8 cellular contexts compared by ENCODE assay signal in genomic region chr18:13375302-13376255, GRCh38.
DNase-seq lines count a peak whose midpoint lies in the region; ATAC-seq and TF ChIP-seq lines count a peak whose summit lies in the region.

No MANE protein-coding gene starts in this region.

- no peak overlapping the region for H3K4me3 ChIP-seq in SJSA1

- H3K9me3 ChIP-seq in SJSA1 (replicated peaks): no peaks in the 10 kb centered on the region

- intact Hi-C loops in left ventricle myocardium superior (cut with micrococcal nuclease): no loop called here

- peaks cover 30% of the 10 kb centered on the region for H3K4me1 ChIP-seq in SJSA1 (replicated peaks)

- H3K4me3 Mint-ChIP-seq in activated naive CD8-positive, alpha-beta T cell treated with anti-CD3 and anti-CD28 coated beads for 36 hours: peak overlapping the region; percentile 59
- no peak overlapping the region for H3K4me3 Mint-ChIP-seq in glutamatergic neuron (ENCODE audit: unreplicated experiment)

- no peaks in the 10 kb centered on the region for H3K9me3 Mint-ChIP-seq in activated naive CD8-positive, alpha-beta T cell treated with anti-CD3 and anti-CD28 coated beads for 36 hours
- H3K9me3 Mint-ChIP-seq in glutamatergic neuron (ENCODE audit: unreplicated experiment): no peaks in the 10 kb centered on the region

- no peaks in the 10 kb centered on the region for H3K36me3 Mint-ChIP-seq in activated naive CD8-positive, alpha-beta T cell treated with anti-CD3 and anti-CD28 coated beads for 36 hours
- H3K36me3 Mint-ChIP-seq in glutamatergic neuron (ENCODE audit: unreplicated experiment): no peaks in the 10 kb centered on the region

- TF ChIP-seq CTCF in glutamatergic neuron (IDR thresholded peaks at IDR 0.05; ENCODE audit: partially characterized antibody, unreplicated experiment): no peak

- H3K27me3 Mint-ChIP-seq in activated naive CD8-positive, alpha-beta T cell treated with anti-CD3 and anti-CD28 coated beads for 36 hours: no peaks in the 10 kb centered on the region
- no peaks in the 10 kb centered on the region for H3K27me3 Mint-ChIP-seq in glutamatergic neuron (ENCODE audit: unreplicated experiment)

- no peaks in the 10 kb centered on the region for H3K36me3 ChIP-seq in SJSA1

- peaks cover 78% of the 10 kb centered on the region for H3K4me1 Mint-ChIP-seq in activated naive CD8-positive, alpha-beta T cell treated with anti-CD3 and anti-CD28 coated beads for 36 hours
- H3K4me1 Mint-ChIP-seq in glutamatergic neuron (ENCODE audit: low read depth, unreplicated experiment): peaks cover 14% of the 10 kb centered on the region

- DNase-seq in SJSA1 (ENCODE audit: low read depth in 1 of 2, low spot score in 2 of 2): peak; percentile 84 to 87
- peak; percentile 84 for DNase-seq in activated naive CD8-positive, alpha-beta T cell treated with anti-CD3 and anti-CD28 coated beads for 36 hours
- DNase-seq in left ventricle myocardium superior: peak; percentile 75
- peak; percentile 74 to 77 for DNase-seq in stimulated activated CD4-positive, alpha-beta T cell treated with anti-CD3 and anti-CD28 coated beads, Interleukin-15, amount 100 ng/mL, for 48 hours (ENCODE audit: low read depth in 2 of 2)
- no peak for DNase-seq in glutamatergic neuron
- no peak for DNase-seq in putamen (ENCODE audit: low spot score)

- ATAC-seq in GM18505 (IDR thresholded peaks at IDR 0.05; ENCODE audit: unreplicated experiment) (peak; percentile 85), HG02798 (IDR thresholded peaks at IDR 0.05; ENCODE audit: poor library complexity, unreplicated experiment) (peak; percentile 85), left ventricle myocardium superior (peak; percentile 66)

- H3K27ac ChIP-seq in SJSA1: peak overlapping the region; percentile 60

- peak overlapping the region; percentile 96 for H3K27ac Mint-ChIP-seq in activated naive CD8-positive, alpha-beta T cell treated with anti-CD3 and anti-CD28 coated beads for 36 hours
- H3K27ac Mint-ChIP-seq in glutamatergic neuron (ENCODE audit: unreplicated experiment): no peak overlapping the region

- no peak for TF ChIP-seq POLR2A in GM18505 (IDR thresholded peaks at IDR 0.05; ENCODE audit: borderline replicate concordance, extremely low read depth, insufficient read depth, insufficient read length)

- H3K27me3 ChIP-seq in SJSA1 (replicated peaks): no peaks in the 10 kb centered on the region

Comparison
In these comparisons a context has a peak if more than half of its experiments do, and no peak if none do; other contexts are left out.
1. DNase-seq: peak in SJSA1 (2 of 2), activated naive CD8-positive, alpha-beta T cell treated with anti-CD3 and anti-CD28 coated beads for 36 hours (single experiment), left ventricle myocardium superior (single experiment) and stimulated activated CD4-positive, alpha-beta T cell treated with anti-CD3 and anti-CD28 coated beads, Interleukin-15, amount 100 ng/mL, for 48 hours (2 of 2); none in glutamatergic neuron (single experiment) and putamen (single experiment).
2. Peak in every context shown above with its lines, with median percentiles within 50 percentile points of each other: ATAC-seq.